Comparison of ENCODE assay signal across 10 cellular contexts in genomic region chr2:84940088-84940470, GRCh38. TPM values are rescaled to one million over a fixed set of nuclear protein-coding genes. Genes with fewer than 3 reads are reported as not detected.
A peak's percentile ranks its signal among the peaks of the same experiment; 100 is the strongest.
DNase-seq lines count a peak whose midpoint lies in the region; ATAC-seq, FAIRE-seq and TF ChIP-seq lines count a peak whose summit lies in the region.
"Had no signal": no experiment of that assay in that cellular context is flagged by ENCODE, and none has a peak within 500 bp of the region (broad histone marks: within the 10 kb centered on the region; RNA-seq: fewer than 3 reads in every experiment).

No MANE protein-coding gene starts in this region.

- ATAC-seq in GM18498 (IDR thresholded peaks at IDR 0.05; ENCODE audit: unreplicated experiment) (peak; percentile 5), GM21737 (IDR thresholded peaks at IDR 0.05; ENCODE audit: unreplicated experiment) (peak; percentile 1)

- intact Hi-C loops in PC-9 (cut with micrococcal nuclease; ENCODE audit: unreplicated experiment) = no loop called here

- CTCF ChIA-PET in PC-9 (lab: Charles Lee) = interaction anchor here (0.8 kb wide), 1 partner anchor 14 kb away, joined by 3 read pairs; no protein-coding TSS in a partner anchor

- H3K9ac ChIP-seq in NT2/D1 (ENCODE audit: insufficient read length, low read depth) = peak overlapping the region; percentile 1
- H3K9ac ChIP-seq in mucosa of rectum (ENCODE audit: low read depth in 1 of 2, low read length in 2 of 2) = peak overlapping the region; percentile 43 to 57

- H3K27me3 Mint-ChIP-seq in chondrocyte (ENCODE audit: low read depth) = no peaks in the 10 kb centered on the region

- FAIRE-seq in RCC 7860 (lab: Jason Lieb, UNC) (no peak), urothelium cell line (lab: Jason Lieb, UNC) (no peak)
- FAIRE-seq: endometrium had no signal

- H3K9me2 ChIP-seq in PC-9 (ENCODE audit: insufficient read depth) = no peaks in the 10 kb centered on the region

- TF ChIP-seq CTCF in chondrocyte (IDR thresholded peaks at IDR 0.05) = no peak
- TF ChIP-seq CTCF in PC-9 (conservative IDR thresholded peaks at IDR 0.05) = no peak

- DNase-seq in NT2/D1 (ENCODE audit: low read depth, low spot score) (no peak), chondrocyte (ENCODE audit: low spot score) (no peak), RCC 7860 (ENCODE audit: low spot score) (no peak), PC-9 (no peak), urothelium cell line (ENCODE audit: low spot score) (no peak)
- DNase-seq: NCI-H748 treated with DMSO at 0.1 percent for 48 hours had no signal

- H3K9me3 ChIP-seq in NT2/D1 (ENCODE audit: insufficient read depth, low read length) (no peaks in the 10 kb centered on the region), mucosa of rectum (ENCODE audit: control insufficient read depth in 2 of 2, low read length in 2 of 2) (no peaks in the 10 kb centered on the region), PC-9 (ENCODE audit: insufficient read depth, low read depth) (no peaks in the 10 kb centered on the region)

- H3K27ac ChIP-seq in mucosa of rectum (ENCODE audit: low read depth in 2 of 2, low read length in 2 of 2) (peak overlapping the region; percentile 85 to 90), PC-9 (no peak overlapping the region)

- H2AFZ ChIP-seq in PC-9 = no peak overlapping the region

- no peak overlapping the region for H3K27ac Mint-ChIP-seq in chondrocyte (ENCODE audit: unreplicated experiment)

- H3K4me3 ChIP-seq in NT2/D1 (ENCODE audit: insufficient read length, low read depth) (no peak overlapping the region), mucosa of rectum (ENCODE audit: low read length in 2 of 2) (peak overlapping the region in 1 of 2 donors; percentile 60), PC-9 (no peak overlapping the region)

- H3K36me3 ChIP-seq in NT2/D1 (ENCODE audit: insufficient read depth, insufficient read length, low read length) (no peaks in the 10 kb centered on the region), mucosa of rectum (ENCODE audit: control insufficient read depth in 2 of 2, insufficient read depth in 2 of 2, low read length in 2 of 2) (no peaks in the 10 kb centered on the region), PC-9 (ENCODE audit: low read depth) (no peaks in the 10 kb centered on the region)

- H3K36me3 Mint-ChIP-seq in chondrocyte (ENCODE audit: low read depth) = no peaks in the 10 kb centered on the region

- H3K4me1 Mint-ChIP-seq in chondrocyte (ENCODE audit: low read depth) = peaks cover 9% of the 10 kb centered on the region

- H3K27me3 ChIP-seq in NT2/D1 (ENCODE audit: insufficient read depth, insufficient read length) (no peaks in the 10 kb centered on the region), mucosa of rectum (ENCODE audit: control insufficient read depth in 2 of 2, insufficient read depth in 2 of 2, low read length in 2 of 2) (no peaks in the 10 kb centered on the region), PC-9 (ENCODE audit: insufficient read depth, low read depth) (no peaks in the 10 kb centered on the region)

- no peak overlapping the region for H3K4me3 Mint-ChIP-seq in chondrocyte (ENCODE audit: unreplicated experiment)

- H3K4me1 ChIP-seq in NT2/D1 (ENCODE audit: insufficient read depth, insufficient read length) (no peaks in the 10 kb centered on the region), mucosa of rectum (ENCODE audit: control insufficient read depth in 2 of 2, insufficient read depth in 2 of 2, low read length in 2 of 2) (peaks cover 24 to 26% of the 10 kb centered on the region in 2 donors), PC-9 (replicated peaks; ENCODE audit: insufficient read depth) (peaks cover 37% of the 10 kb centered on the region)

- H3F3A ChIP-seq in PC-9 (ENCODE audit: insufficient read depth, low read depth) = peaks cover 22% of the 10 kb centered on the region

- H3K79me2 ChIP-seq in PC-9 (ENCODE audit: low read depth) = no peaks in the 10 kb centered on the region

- no TSS peak for BruUV-seq in PC-9 (replicated peaks; lab: Mats Ljungman, UMichigan)

- H3K9me3 Mint-ChIP-seq in chondrocyte (ENCODE audit: low read depth) = no peaks in the 10 kb centered on the region

- H3K4me2 ChIP-seq in PC-9 = no peak overlapping the region

- POLR2A ChIA-PET in PC-9 (lab: Charles Lee; ENCODE audit: unreplicated experiment) = interaction anchor here (0.6 kb wide), 1 partner anchor 29 kb away, joined by 3 read pairs; no protein-coding TSS in a partner anchor

- H4K20me1 ChIP-seq in PC-9 (ENCODE audit: insufficient read depth) = no peaks in the 10 kb centered on the region

RNA-seq across cellular contexts. Expression of gene KCMF1, which starts 30.9 kb away (rescaled TPM):
- total RNA-seq in chondrocyte = 76.0 to 101 TPM (median 95.8 TPM) in 3 replicates
- 95.3 and 97.8 TPM in 2 replicates for total RNA-seq in PC-9 (2021)

RNA-seq across cellular contexts. Expression of gene TMSB10, which starts 34.6 kb away (rescaled TPM):
- total RNA-seq in chondrocyte (1,771 to 2,562 TPM (median 2,521 TPM) in 3 replicates), PC-9 (2021) (1,668 and 1,769 TPM in 2 replicates)

RNA-seq across cellular contexts. Expression of gene TRABD2A, which starts 59.2 kb away (rescaled TPM):
- total RNA-seq in chondrocyte (0.37 to 1.2 TPM (median 0.82 TPM) in 3 replicates), PC-9 (2021) (0.88 and 2.2 TPM in 2 replicates)
